Comparison of ENCODE assay signal across 18 cellular contexts in the genomic region with DNA sequence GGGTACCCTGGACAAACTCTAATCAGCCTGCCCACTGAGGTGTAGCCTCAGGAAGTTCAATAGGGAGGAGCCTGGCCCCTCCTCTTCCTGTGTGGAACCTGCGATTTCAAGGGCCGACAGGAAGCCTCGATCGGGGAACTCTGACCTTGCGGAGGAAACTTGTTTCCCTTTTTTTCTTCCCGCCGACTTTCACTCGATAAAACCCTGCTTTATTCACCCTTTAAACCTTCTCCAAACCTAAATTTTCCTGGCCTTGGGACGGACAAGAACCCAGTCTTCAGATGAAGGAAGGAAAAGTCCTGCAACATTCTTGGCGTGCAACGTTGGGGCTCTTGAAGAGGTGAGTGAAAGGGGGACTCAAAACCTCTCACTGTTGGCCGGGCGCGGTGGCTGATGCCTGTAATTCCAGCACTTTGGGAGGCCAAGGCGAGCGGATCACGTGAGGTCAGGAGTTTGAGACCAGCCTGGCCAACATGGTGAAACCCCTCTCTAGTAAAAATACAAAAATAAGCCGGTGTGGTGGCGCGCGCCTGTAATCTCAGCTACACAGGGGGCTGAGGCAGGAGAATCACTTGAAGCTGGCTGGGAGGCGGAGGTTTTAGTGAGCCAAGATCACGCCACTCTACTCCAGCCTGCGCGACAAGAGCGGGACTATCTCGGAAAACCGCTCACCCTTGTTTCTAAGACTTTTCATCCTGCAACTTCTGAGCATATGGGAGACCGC.
"Had no signal": no experiment of that assay in that cellular context is flagged by ENCODE, and none has a peak within 500 bp of the region (broad histone marks: within the 10 kb centered on the region; RNA-seq: fewer than 3 reads in every experiment).

No MANE protein-coding gene starts in this region.

- H3K27ac ChIP-seq: brain microvascular endothelial cell, foreskin keratinocyte, parathyroid adenoma, thyroid gland had no signal

- H3K9ac ChIP-seq: parathyroid adenoma had no signal

- H3K36me3 Mint-ChIP-seq: activated naive CD8-positive, alpha-beta T cell treated with anti-CD3 and anti-CD28 coated beads for 36 hours; naive B cell; stimulated activated memory B cell treated with anti-CD40 and anti-IgM and Interleukin-4, amounts not matched to agents 10 μg/mL and 1 μg/mL and 100 μg/mL, for 72 hours had no signal

- H3K4me1 ChIP-seq: foreskin keratinocyte, parathyroid adenoma, thyroid gland had no signal

- H3K36me3 ChIP-seq: brain microvascular endothelial cell, thyroid gland had no signal

- H3K27ac Mint-ChIP-seq: activated naive CD8-positive, alpha-beta T cell treated with anti-CD3 and anti-CD28 coated beads for 36 hours; activated T-helper 1 cell treated with anti-CD3 and anti-CD28 coated beads, Interleukin-12 subunit alpha, Interleukin-12 subunit beta, Interleukin-2, Interleukin-4 antibody, amounts not matched to agents 30 ng/mL and 10 ng/mL and 1 ng/mL, durations not matched to agents 14 hours and 24 hours and 36 hours; naive B cell; stimulated activated memory B cell treated with anti-CD40 and anti-IgM and Interleukin-4, amounts not matched to agents 10 μg/mL and 1 μg/mL and 100 μg/mL, for 72 hours; T-helper 17 cell had no signal

- H3K9me3 ChIP-seq: thyroid gland had no signal

- H3K4me1 Mint-ChIP-seq: activated naive CD8-positive, alpha-beta T cell treated with anti-CD3 and anti-CD28 coated beads for 36 hours; naive B cell; stimulated activated memory B cell treated with anti-CD40 and anti-IgM and Interleukin-4, amounts not matched to agents 10 μg/mL and 1 μg/mL and 100 μg/mL, for 72 hours; T-helper 17 cell had no signal

- DNase-seq: activated CD4-positive, alpha-beta T cell treated with anti-CD3 and anti-CD28 coated beads, Interleukin-2, amount 50 U/mL, for 1 hour; activated CD4-positive, CD25-positive, alpha-beta regulatory T cell; activated CD8-positive, alpha-beta memory T cell treated with anti-CD3 and anti-CD28 coated beads for 24 hours; activated naive CD8-positive, alpha-beta T cell treated with anti-CD3 and anti-CD28 coated beads for 36 hours; amygdala; brain microvascular endothelial cell; cortex of kidney; effector memory CD4-positive, alpha-beta T cell; foreskin keratinocyte; mammary epithelial cell; naive B cell; stimulated activated CD4-positive, alpha-beta T cell treated with anti-CD3 and anti-CD28 coated beads, Interleukin-2, amount 100 ng/mL, for 48 hours; T-helper 17 cell; thyroid gland had no signal

- H3K4me3 ChIP-seq: thyroid gland had no signal

- H3K27me3 ChIP-seq: brain microvascular endothelial cell, foreskin keratinocyte, thyroid gland had no signal

- H3K4me3 Mint-ChIP-seq: activated naive CD8-positive, alpha-beta T cell treated with anti-CD3 and anti-CD28 coated beads for 36 hours; activated T-helper 1 cell treated with anti-CD3 and anti-CD28 coated beads, Interleukin-12 subunit alpha, Interleukin-12 subunit beta, Interleukin-2, Interleukin-4 antibody, amounts not matched to agents 30 ng/mL and 10 ng/mL and 1 ng/mL, durations not matched to agents 14 hours and 24 hours and 36 hours; stimulated activated memory B cell treated with anti-CD40 and anti-IgM and Interleukin-4, amounts not matched to agents 10 μg/mL and 1 μg/mL and 100 μg/mL, for 72 hours; T-helper 17 cell had no signal

- H3K27me3 Mint-ChIP-seq: activated naive CD8-positive, alpha-beta T cell treated with anti-CD3 and anti-CD28 coated beads for 36 hours; naive B cell; stimulated activated memory B cell treated with anti-CD40 and anti-IgM and Interleukin-4, amounts not matched to agents 10 μg/mL and 1 μg/mL and 100 μg/mL, for 72 hours; T-helper 17 cell had no signal

- ATAC-seq: foreskin keratinocyte; left lobe of liver; stimulated activated memory B cell treated with anti-CD40 and anti-IgM and Interleukin-4, amounts not matched to agents 10 μg/mL and 1 μg/mL and 100 μg/mL, for 72 hours; T-helper 17 cell had no signal
